In genomic region chr10:69061305-69062161, GRCh38 we compare ENCODE assay signal across 1 cellular context.
A peak's percentile ranks its signal among the peaks of the same experiment; 100 is the strongest.
TF ChIP-seq lines count a peak whose summit lies in the region.

No MANE protein-coding gene starts in this region.

TF ChIP-seq in K562, 482 proteins besides CTCF, POLR2A, EP300 and RAD21 (continued from another document and continues in another):
- TF ChIP-seq ZBTB5 (IDR thresholded peaks at IDR 0.05) (no peak), ID3 (CRISPR knock-in tag; IDR thresholded peaks at IDR 0.05) (no peak), ID3 (tag; IDR thresholded peaks at IDR 0.05) (no peak), MTA3 (IDR thresholded peaks at IDR 0.05; ENCODE audit: borderline replicate concordance) (peak; percentile 82; the same call in 1 of the 2 replicates), ZNF175 (CRISPR knock-in tag; IDR thresholded peaks at IDR 0.05; ENCODE audit: low read depth) (peak; percentile 73), C11orf30 (IDR thresholded peaks at IDR 0.05; ENCODE audit: low read depth) (peak; percentile 21; the same call in 1 of the 2 replicates), ZNF263 (CRISPR knock-in tag; IDR thresholded peaks at IDR 0.05; ENCODE audit: borderline replicate concordance) (no peak), RFX5 (IDR thresholded peaks at IDR 0.05; ENCODE audit: low read depth, low read length) (no peak), TEAD2 (tag; IDR thresholded peaks at IDR 0.05) (0 out of 2 replicates have a peak, but pooled peaks have one; percentile 14), ZBTB8A (IDR thresholded peaks at IDR 0.05; ENCODE audit: partially characterized antibody) (no peak), TRIM24 (IDR thresholded peaks at IDR 0.05) (peak; percentile 58 to 79; a peak in 3 of 4 replicates), TOE1 (IDR thresholded peaks at IDR 0.05; ENCODE audit: borderline replicate concordance) (0 out of 2 replicates have a peak, but pooled peaks have one; percentile 21), TOE1 (CRISPR knock-in tag; IDR thresholded peaks at IDR 0.05; ENCODE audit: borderline replicate concordance, low read depth) (no peak; the same call in 1 of the 2 replicates), E2F6 (IDR thresholded peaks at IDR 0.05; ENCODE audit: borderline replicate concordance in 1 of 2, extremely low read depth in 1 of 2, insufficient read depth in 1 of 2, insufficient read length in 1 of 2, low read depth in 1 of 2, low read length in 1 of 2, poor library complexity in 1 of 2, severe bottlenecking in 1 of 2) (peak; percentile 45 to 70), ZNF644 (tag; IDR thresholded peaks at IDR 0.05; ENCODE audit: low read depth) (peak; percentile 26; the same call in 1 of the 2 replicates), POLR2G (IDR thresholded peaks at IDR 0.05; ENCODE audit: low read depth, low read length) (peak; percentile 45; the same call in 1 of the 2 replicates), ZNF639 (CRISPR knock-in tag; conservative IDR thresholded peaks at IDR 0.05 in 1 of 2, IDR thresholded peaks at IDR 0.05 in 1 of 2) (peak in 1 of 2 experiments; percentile 80; a peak in 2 of 4 replicates), HDAC8 (tag; IDR thresholded peaks at IDR 0.05) (0 out of 2 replicates have a peak, but pooled peaks have one; percentile 37), RBM34 (IDR thresholded peaks at IDR 0.05; ENCODE audit: borderline replicate concordance, insufficient read depth, low read length) (no peak), CTBP1 (IDR thresholded peaks at IDR 0.05; ENCODE audit: borderline replicate concordance) (peak; percentile 54; the same call in 1 of the 2 replicates), HCFC1 (IDR thresholded peaks at IDR 0.05; ENCODE audit: low read depth, low read length) (no peak), CBX8 (IDR thresholded peaks at IDR 0.05; ENCODE audit: borderline replicate concordance, extremely low read depth, low read depth, low read length, poor library complexity, severe bottlenecking) (no peak), ZNF408 (CRISPR knock-in tag; IDR thresholded peaks at IDR 0.05; ENCODE audit: low read depth) (no peak), CHD1 (IDR thresholded peaks at IDR 0.05; ENCODE audit: low read length) (no peak), RBFOX2 (IDR thresholded peaks at IDR 0.05; ENCODE audit: low read depth, low read length) (peak; percentile 59; the same call in 1 of the 2 replicates), MAZ (CRISPR knock-in tag; conservative IDR thresholded peaks at IDR 0.05 in 1 of 2, IDR thresholded peaks at IDR 0.05 in 1 of 2) (no peak), TCF3 (CRISPR knock-in tag; IDR thresholded peaks at IDR 0.05) (no peak), ARID1B (IDR thresholded peaks at IDR 0.05) (peak; percentile 65), MEIS2 (IDR thresholded peaks at IDR 0.05; ENCODE audit: partially characterized antibody) (peak; percentile 51), CHAMP1 (IDR thresholded peaks at IDR 0.05) (no peak), NONO (IDR thresholded peaks at IDR 0.05; ENCODE audit: low read depth in 2 of 2, low read length in 1 of 2) (no peak), NFRKB (IDR thresholded peaks at IDR 0.05; ENCODE audit: low read depth) (no peak)
- TF ChIP-seq, protein P1, sequence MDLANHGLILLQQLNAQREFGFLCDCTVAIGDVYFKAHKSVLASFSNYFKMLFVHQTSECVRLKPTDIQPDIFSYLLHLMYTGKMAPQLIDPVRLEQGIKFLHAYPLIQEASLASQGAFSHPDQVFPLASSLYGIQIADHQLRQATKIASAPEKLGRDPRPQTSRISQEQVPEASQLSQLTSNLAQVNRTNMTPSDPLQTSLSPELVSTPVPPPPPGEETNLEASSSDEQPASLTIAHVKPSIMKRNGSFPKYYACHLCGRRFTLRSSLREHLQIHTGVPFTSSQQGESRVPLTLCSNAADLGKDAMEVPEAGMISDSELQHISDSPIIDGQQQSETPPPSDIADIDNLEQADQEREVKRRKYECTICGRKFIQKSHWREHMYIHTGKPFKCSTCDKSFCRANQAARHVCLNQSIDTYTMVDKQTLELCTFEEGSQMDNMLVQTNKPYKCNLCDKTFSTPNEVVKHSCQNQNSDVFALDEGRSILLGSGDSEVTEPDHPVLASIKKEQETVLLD (IDR thresholded peaks at IDR 0.05), result no peak
- TF ChIP-seq, protein P2, sequence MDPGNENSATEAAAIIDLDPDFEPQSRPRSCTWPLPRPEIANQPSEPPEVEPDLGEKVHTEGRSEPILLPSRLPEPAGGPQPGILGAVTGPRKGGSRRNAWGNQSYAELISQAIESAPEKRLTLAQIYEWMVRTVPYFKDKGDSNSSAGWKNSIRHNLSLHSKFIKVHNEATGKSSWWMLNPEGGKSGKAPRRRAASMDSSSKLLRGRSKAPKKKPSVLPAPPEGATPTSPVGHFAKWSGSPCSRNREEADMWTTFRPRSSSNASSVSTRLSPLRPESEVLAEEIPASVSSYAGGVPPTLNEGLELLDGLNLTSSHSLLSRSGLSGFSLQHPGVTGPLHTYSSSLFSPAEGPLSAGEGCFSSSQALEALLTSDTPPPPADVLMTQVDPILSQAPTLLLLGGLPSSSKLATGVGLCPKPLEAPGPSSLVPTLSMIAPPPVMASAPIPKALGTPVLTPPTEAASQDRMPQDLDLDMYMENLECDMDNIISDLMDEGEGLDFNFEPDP (CRISPR knock-in tag; IDR thresholded peaks at IDR 0.05), result no peak
- TF ChIP-seq, protein P3, sequence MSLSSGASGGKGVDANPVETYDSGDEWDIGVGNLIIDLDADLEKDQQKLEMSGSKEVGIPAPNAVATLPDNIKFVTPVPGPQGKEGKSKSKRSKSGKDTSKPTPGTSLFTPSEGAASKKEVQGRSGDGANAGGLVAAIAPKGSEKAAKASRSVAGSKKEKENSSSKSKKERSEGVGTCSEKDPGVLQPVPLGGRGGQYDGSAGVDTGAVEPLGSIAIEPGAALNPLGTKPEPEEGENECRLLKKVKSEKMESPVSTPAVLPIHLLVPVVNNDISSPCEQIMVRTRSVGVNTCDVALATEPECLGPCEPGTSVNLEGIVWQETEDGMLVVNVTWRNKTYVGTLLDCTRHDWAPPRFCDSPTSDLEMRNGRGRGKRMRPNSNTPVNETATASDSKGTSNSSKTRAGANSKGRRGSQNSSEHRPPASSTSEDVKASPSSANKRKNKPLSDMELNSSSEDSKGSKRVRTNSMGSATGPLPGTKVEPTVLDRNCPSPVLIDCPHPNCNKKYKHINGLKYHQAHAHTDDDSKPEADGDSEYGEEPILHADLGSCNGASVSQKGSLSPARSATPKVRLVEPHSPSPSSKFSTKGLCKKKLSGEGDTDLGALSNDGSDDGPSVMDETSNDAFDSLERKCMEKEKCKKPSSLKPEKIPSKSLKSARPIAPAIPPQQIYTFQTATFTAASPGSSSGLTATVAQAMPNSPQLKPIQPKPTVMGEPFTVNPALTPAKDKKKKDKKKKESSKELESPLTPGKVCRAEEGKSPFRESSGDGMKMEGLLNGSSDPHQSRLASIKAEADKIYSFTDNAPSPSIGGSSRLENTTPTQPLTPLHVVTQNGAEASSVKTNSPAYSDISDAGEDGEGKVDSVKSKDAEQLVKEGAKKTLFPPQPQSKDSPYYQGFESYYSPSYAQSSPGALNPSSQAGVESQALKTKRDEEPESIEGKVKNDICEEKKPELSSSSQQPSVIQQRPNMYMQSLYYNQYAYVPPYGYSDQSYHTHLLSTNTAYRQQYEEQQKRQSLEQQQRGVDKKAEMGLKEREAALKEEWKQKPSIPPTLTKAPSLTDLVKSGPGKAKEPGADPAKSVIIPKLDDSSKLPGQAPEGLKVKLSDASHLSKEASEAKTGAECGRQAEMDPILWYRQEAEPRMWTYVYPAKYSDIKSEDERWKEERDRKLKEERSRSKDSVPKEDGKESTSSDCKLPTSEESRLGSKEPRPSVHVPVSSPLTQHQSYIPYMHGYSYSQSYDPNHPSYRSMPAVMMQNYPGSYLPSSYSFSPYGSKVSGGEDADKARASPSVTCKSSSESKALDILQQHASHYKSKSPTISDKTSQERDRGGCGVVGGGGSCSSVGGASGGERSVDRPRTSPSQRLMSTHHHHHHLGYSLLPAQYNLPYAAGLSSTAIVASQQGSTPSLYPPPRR (CRISPR knock-in tag; IDR thresholded peaks at IDR 0.05; ENCODE audit: borderline replicate concordance), result no peak
- TF ChIP-seq, protein P4, sequence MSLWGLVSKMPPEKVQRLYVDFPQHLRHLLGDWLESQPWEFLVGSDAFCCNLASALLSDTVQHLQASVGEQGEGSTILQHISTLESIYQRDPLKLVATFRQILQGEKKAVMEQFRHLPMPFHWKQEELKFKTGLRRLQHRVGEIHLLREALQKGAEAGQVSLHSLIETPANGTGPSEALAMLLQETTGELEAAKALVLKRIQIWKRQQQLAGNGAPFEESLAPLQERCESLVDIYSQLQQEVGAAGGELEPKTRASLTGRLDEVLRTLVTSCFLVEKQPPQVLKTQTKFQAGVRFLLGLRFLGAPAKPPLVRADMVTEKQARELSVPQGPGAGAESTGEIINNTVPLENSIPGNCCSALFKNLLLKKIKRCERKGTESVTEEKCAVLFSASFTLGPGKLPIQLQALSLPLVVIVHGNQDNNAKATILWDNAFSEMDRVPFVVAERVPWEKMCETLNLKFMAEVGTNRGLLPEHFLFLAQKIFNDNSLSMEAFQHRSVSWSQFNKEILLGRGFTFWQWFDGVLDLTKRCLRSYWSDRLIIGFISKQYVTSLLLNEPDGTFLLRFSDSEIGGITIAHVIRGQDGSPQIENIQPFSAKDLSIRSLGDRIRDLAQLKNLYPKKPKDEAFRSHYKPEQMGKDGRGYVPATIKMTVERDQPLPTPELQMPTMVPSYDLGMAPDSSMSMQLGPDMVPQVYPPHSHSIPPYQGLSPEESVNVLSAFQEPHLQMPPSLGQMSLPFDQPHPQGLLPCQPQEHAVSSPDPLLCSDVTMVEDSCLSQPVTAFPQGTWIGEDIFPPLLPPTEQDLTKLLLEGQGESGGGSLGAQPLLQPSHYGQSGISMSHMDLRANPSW (CRISPR knock-in tag; IDR thresholded peaks at IDR 0.05), result no peak
- TF ChIP-seq, protein P5, sequence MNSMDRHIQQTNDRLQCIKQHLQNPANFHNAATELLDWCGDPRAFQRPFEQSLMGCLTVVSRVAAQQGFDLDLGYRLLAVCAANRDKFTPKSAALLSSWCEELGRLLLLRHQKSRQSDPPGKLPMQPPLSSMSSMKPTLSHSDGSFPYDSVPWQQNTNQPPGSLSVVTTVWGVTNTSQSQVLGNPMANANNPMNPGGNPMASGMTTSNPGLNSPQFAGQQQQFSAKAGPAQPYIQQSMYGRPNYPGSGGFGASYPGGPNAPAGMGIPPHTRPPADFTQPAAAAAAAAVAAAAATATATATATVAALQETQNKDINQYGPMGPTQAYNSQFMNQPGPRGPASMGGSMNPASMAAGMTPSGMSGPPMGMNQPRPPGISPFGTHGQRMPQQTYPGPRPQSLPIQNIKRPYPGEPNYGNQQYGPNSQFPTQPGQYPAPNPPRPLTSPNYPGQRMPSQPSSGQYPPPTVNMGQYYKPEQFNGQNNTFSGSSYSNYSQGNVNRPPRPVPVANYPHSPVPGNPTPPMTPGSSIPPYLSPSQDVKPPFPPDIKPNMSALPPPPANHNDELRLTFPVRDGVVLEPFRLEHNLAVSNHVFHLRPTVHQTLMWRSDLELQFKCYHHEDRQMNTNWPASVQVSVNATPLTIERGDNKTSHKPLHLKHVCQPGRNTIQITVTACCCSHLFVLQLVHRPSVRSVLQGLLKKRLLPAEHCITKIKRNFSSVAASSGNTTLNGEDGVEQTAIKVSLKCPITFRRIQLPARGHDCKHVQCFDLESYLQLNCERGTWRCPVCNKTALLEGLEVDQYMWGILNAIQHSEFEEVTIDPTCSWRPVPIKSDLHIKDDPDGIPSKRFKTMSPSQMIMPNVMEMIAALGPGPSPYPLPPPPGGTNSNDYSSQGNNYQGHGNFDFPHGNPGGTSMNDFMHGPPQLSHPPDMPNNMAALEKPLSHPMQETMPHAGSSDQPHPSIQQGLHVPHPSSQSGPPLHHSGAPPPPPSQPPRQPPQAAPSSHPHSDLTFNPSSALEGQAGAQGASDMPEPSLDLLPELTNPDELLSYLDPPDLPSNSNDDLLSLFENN (IDR thresholded peaks at IDR 0.05; ENCODE audit: low read depth in 2 of 2, low read length in 2 of 2), result no peak
